In genomic region chr2:181384923-181385322, GRCh38 we compare ENCODE assay signal across 6 cellular contexts.
"Had no signal": no experiment of that assay in that cellular context is flagged by ENCODE, and none has a peak within 500 bp of the region (broad histone marks: within the 10 kb centered on the region; RNA-seq: fewer than 3 reads in every experiment).

No MANE protein-coding gene starts in this region.

- ATAC-seq: HepG2, K562 had no signal

- H3K27ac ChIP-seq: HL-60 had no signal

- FAIRE-seq: HepG2, HTR-8/SVneo, K562 had no signal

- H3K4me3 ChIP-seq: K562 had no signal

- DNase-seq: IMR-90, KBM-7 had no signal
